Comparison of ENCODE assay signal across 31 cellular contexts in genomic region chr5:149376711-149377447, GRCh38. TPM values are rescaled to one million over a fixed set of nuclear protein-coding genes. Genes with fewer than 3 reads are reported as not detected.
DNase-seq lines count a peak whose midpoint lies in the region; ATAC-seq, FAIRE-seq and TF ChIP-seq lines count a peak whose summit lies in the region.
"Had no signal": no experiment of that assay in that cellular context is flagged by ENCODE, and none has a peak within 500 bp of the region (broad histone marks: within the 10 kb centered on the region; RNA-seq: fewer than 3 reads in every experiment).

No MANE protein-coding gene starts in this region.

- ATAC-seq in IMR-90 (ENCODE audit: low read depth): no peak
- ATAC-seq in thoracic aorta (ENCODE audit: insufficient number of reproducible peaks, low FRiP score, low read depth): no peak
- ATAC-seq: GM23338, PC-3, Right ventricle myocardium inferior had no signal

- H3K9ac ChIP-seq in IMR-90 (ENCODE audit: low read depth, low read length): no peak overlapping the region
- H3K9ac ChIP-seq: BLaER1 had no signal

- intact Hi-C loops in IMR-90 (cut with micrococcal nuclease): no loop called here

- H3K4me1 Mint-ChIP-seq in glutamatergic neuron (ENCODE audit: low read depth, unreplicated experiment): peaks cover 1% of the 10 kb centered on the region
- peaks cover 0 to 3% (median 2%) of the 10 kb centered on the region in 3 donors for H3K4me1 Mint-ChIP-seq in CD8-positive, alpha-beta memory T cell

- H3K36me3 ChIP-seq in IMR-90 (ENCODE audit: control insufficient read depth, insufficient read depth, low read length) (no peaks in the 10 kb centered on the region), bronchial epithelial cell (ENCODE audit: control insufficient read depth, insufficient read depth, low read length) (no peaks in the 10 kb centered on the region), thoracic aorta (no peaks in the 10 kb centered on the region)
- H3K36me3 ChIP-seq in CD8-positive, alpha-beta memory T cell (ENCODE audit: insufficient read depth, low read length): no peaks in the 10 kb centered on the region
- H3K36me3 ChIP-seq: BLaER1, SJSA1 had no signal

- no peak overlapping the region for H4K91ac ChIP-seq in IMR-90 (ENCODE audit: insufficient read depth, low read depth, low read length)

- no peak for TF ChIP-seq RAD21 in IMR-90 (IDR thresholded peaks at IDR 0.05; ENCODE audit: low read length)

- H2BK5ac ChIP-seq in IMR-90 (ENCODE audit: low read depth, low read length, poor library complexity, severe bottlenecking): no peak overlapping the region

- H2AFZ ChIP-seq in IMR-90 (replicated peaks; ENCODE audit: low read length, poor library complexity): peak overlapping the region; percentile 5
- H2AFZ ChIP-seq: GM23338 had no signal

- H4K8ac ChIP-seq in IMR-90 (ENCODE audit: low read depth in 2 of 2, low read length in 2 of 2): no peak overlapping the region

- peaks cover 4% of the 10 kb centered on the region for H3K36me3 Mint-ChIP-seq in glutamatergic neuron (ENCODE audit: unreplicated experiment)
- peaks cover 0 to 4% (median 0%) of the 10 kb centered on the region in 3 donors for H3K36me3 Mint-ChIP-seq in CD8-positive, alpha-beta memory T cell

- H3K27ac ChIP-seq in IMR-90 (ENCODE audit: insufficient read depth, low read length) (no peak overlapping the region), thoracic aorta (peak overlapping the region; percentile 50 to 52)
- no peak overlapping the region for H3K27ac ChIP-seq in CD8-positive, alpha-beta memory T cell (ENCODE audit: low read depth, low read length)
- H3K27ac ChIP-seq: BLaER1, HL-60, SJSA1 had no signal

- CTCF ChIA-PET in IMR-90 (lab: Yijun Ruan, JAX): interaction anchor here (1.1 kb wide), 1 partner anchor 58 kb away, joined by 3 read pairs; no protein-coding TSS in a partner anchor
- CTCF ChIA-PET in CD8-positive, alpha-beta memory T cell (lab: Charles Lee): interaction anchor here (0.9 to 15.7 kb wide), 3 partner anchors 11 to 62 kb away, joined by 3 to 221 read pairs (median 4); no protein-coding TSS in a partner anchor

- DNase-seq in IMR-90: no peak
- DNase-seq in bronchial epithelial cell (ENCODE audit: low read depth): no peak
- DNase-seq in glutamatergic neuron: no peak
- DNase-seq in thoracic aorta (ENCODE audit: low spot score): no peak
- no peak for DNase-seq in CD8-positive, alpha-beta memory T cell
- no peak for DNase-seq in C1 segment of cervical spinal cord (lab: John Stamatoyannopoulos, UW)
- DNase-seq in activated CD4-positive, alpha-beta T cell treated with anti-CD3 and anti-CD28 coated beads, Interleukin-2, amount 50 U/mL, for 4 hours: no peak
- DNase-seq: CD4-positive, alpha-beta T cell; COR-L47; DMS53; HCEC 1CT; KBM-7; MV-4-11; NCI-H1105; NCI-H1436 treated with DMSO at 0.1 percent for 48 hours; NCI-H187 treated with DMSO at 0.1 percent for 48 hours; NCI-H524; NCI-H748 treated with DMSO at 0.1 percent for 48 hours; NK-92 treated with Interleukin-12 subunit alpha and Interleukin-12 subunit beta, amount 100 ng/mL, for 24 hours; PC-3 had no signal

- H3K79me1 ChIP-seq in IMR-90 (ENCODE audit: low read depth in 1 of 2, low read length in 2 of 2): no peaks in the 10 kb centered on the region

- H3K4ac ChIP-seq in IMR-90 (ENCODE audit: low read depth, low read length): no peak overlapping the region

- no peak overlapping the region for H2BK20ac ChIP-seq in IMR-90 (ENCODE audit: low read depth, low read length)

- no peak overlapping the region for H3K18ac ChIP-seq in IMR-90 (ENCODE audit: low read depth, low read length)

- H3K27me3 ChIP-seq in IMR-90 (ENCODE audit: control insufficient read depth, insufficient read depth, low read length) (no peaks in the 10 kb centered on the region), bronchial epithelial cell (ENCODE audit: control insufficient read depth, insufficient read depth, low read length) (no peaks in the 10 kb centered on the region), thoracic aorta (replicated peaks; ENCODE audit: insufficient read depth) (no peaks in the 10 kb centered on the region)
- no peaks in the 10 kb centered on the region for H3K27me3 ChIP-seq in CD8-positive, alpha-beta memory T cell (ENCODE audit: insufficient read depth, low read length, poor library complexity, severe bottlenecking)
- H3K27me3 ChIP-seq: BLaER1, SJSA1 had no signal

- POLR2A ChIA-PET in IMR-90 (lab: Charles Lee; ENCODE audit: unreplicated experiment): no interaction called here
- POLR2A ChIA-PET in CD8-positive, alpha-beta memory T cell (lab: Charles Lee): no interaction called here

- H3K4me1 ChIP-seq in IMR-90 (ENCODE audit: control insufficient read depth, insufficient read depth, low read length) (peaks cover 3% of the 10 kb centered on the region; the same call in 1 of the 2 replicates), thoracic aorta (ENCODE audit: control insufficient read depth in 1 of 2, low read depth in 2 of 2) (peaks cover 17 to 59% of the 10 kb centered on the region in 2 donors)
- no peaks in the 10 kb centered on the region for H3K4me1 ChIP-seq in CD8-positive, alpha-beta memory T cell (ENCODE audit: insufficient read depth, low read length)

- H4K5ac ChIP-seq in IMR-90 (ENCODE audit: low read depth, low read length): no peak overlapping the region

- no peak overlapping the region for H3K4me3 Mint-ChIP-seq in glutamatergic neuron (ENCODE audit: unreplicated experiment)
- no peak overlapping the region for H3K4me3 Mint-ChIP-seq in CD8-positive, alpha-beta memory T cell
- H3K4me3 Mint-ChIP-seq: CD4-positive, alpha-beta T cell; GM23338 had no signal

- TF ChIP-seq POLR2A in IMR-90 (IDR thresholded peaks at IDR 0.05; ENCODE audit: low read depth, low read length): no peak

- H4K20me1 ChIP-seq in IMR-90 (ENCODE audit: insufficient read depth, low read length): no peaks in the 10 kb centered on the region
- H4K20me1 ChIP-seq: BLaER1 had no signal

- no peaks in the 10 kb centered on the region for H3K9me3 Mint-ChIP-seq in glutamatergic neuron (ENCODE audit: unreplicated experiment)
- no peaks in the 10 kb centered on the region for H3K9me3 Mint-ChIP-seq in CD8-positive, alpha-beta memory T cell
- H3K9me3 Mint-ChIP-seq: CD4-positive, alpha-beta T cell; GM23338 had no signal

- H2BK15ac ChIP-seq in IMR-90 (ENCODE audit: low read depth, low read length): no peak overlapping the region

- H3K23ac ChIP-seq in IMR-90 (ENCODE audit: low read depth, low read length): no peak overlapping the region

- H3K4me2 ChIP-seq in IMR-90 (ENCODE audit: low read depth, low read length): no peak overlapping the region
- H3K4me2 ChIP-seq: BLaER1, GM23338 had no signal

- H3K56ac ChIP-seq in IMR-90 (ENCODE audit: extremely low read depth, insufficient read depth, low read length): no peak overlapping the region

- peak; percentile 23 for FAIRE-seq in bronchial epithelial cell (lab: Jason Lieb, UNC)
- FAIRE-seq: A204.1, GM18507 had no signal

- H3K4me3 ChIP-seq in IMR-90 (ENCODE audit: insufficient read depth, low read depth, low read length): no peak overlapping the region
- no peak overlapping the region for H3K4me3 ChIP-seq in bronchial epithelial cell (ENCODE audit: low read depth, low read length)
- no peak overlapping the region for H3K4me3 ChIP-seq in thoracic aorta
- H3K4me3 ChIP-seq in CD8-positive, alpha-beta memory T cell (ENCODE audit: low read length): no peak overlapping the region
- H3K4me3 ChIP-seq: BLaER1, GM23338, SJSA1 had no signal

- H3K27me3 Mint-ChIP-seq in glutamatergic neuron (ENCODE audit: unreplicated experiment): peaks cover 3% of the 10 kb centered on the region
- peaks cover 8 to 10% of the 10 kb centered on the region in 2 donors for H3K27me3 Mint-ChIP-seq in CD8-positive, alpha-beta memory T cell
- H3K27me3 Mint-ChIP-seq: CD4-positive, alpha-beta T cell had no signal

- in situ Hi-C loops in IMR-90 (cut with MboI; ENCODE audit: low sequenced_read_pairs): no loop called here

- TF ChIP-seq CTCF in IMR-90 (conservative IDR thresholded peaks at IDR 0.05; ENCODE audit: low read depth, low read length): no peak
- no peak for TF ChIP-seq CTCF in bronchial epithelial cell (IDR thresholded peaks at IDR 0.05; ENCODE audit: insufficient read depth, low read length, severe bottlenecking)
- no peak for TF ChIP-seq CTCF in glutamatergic neuron (IDR thresholded peaks at IDR 0.05; ENCODE audit: partially characterized antibody, unreplicated experiment)
- TF ChIP-seq CTCF in thoracic aorta (IDR thresholded peaks at IDR 0.05): no peak

- H2BK120ac ChIP-seq in IMR-90 (ENCODE audit: low read depth, low read length): no peak overlapping the region

- H3K27ac Mint-ChIP-seq in glutamatergic neuron (ENCODE audit: unreplicated experiment): peak overlapping the region; percentile 73
- H3K27ac Mint-ChIP-seq in CD8-positive, alpha-beta memory T cell: peak overlapping the region in 1 of 8 donors; percentile 60
- H3K27ac Mint-ChIP-seq: CD4-positive, alpha-beta T cell; GM23338 had no signal

- 97% methylated on average over 5 of the region's 7 CpGs; no CpG with 5 or more reads in 1 of the 2 experiments for WGBS in IMR-90 (ENCODE audit: extremely low coverage in 2 of 2, insufficient read length in 1 of 2), 2 experiments

- no peaks in the 10 kb centered on the region for H3K9me1 ChIP-seq in IMR-90 (ENCODE audit: insufficient read depth, low read length)

- H3K9me3 ChIP-seq in IMR-90 (ENCODE audit: control insufficient read depth, insufficient read depth, low read length) (no peaks in the 10 kb centered on the region), thoracic aorta (no peaks in the 10 kb centered on the region)
- no peaks in the 10 kb centered on the region for H3K9me3 ChIP-seq in CD8-positive, alpha-beta memory T cell (ENCODE audit: low read length)
- H3K9me3 ChIP-seq: BLaER1, SJSA1 had no signal

- no TSS peak for BruUV-seq in IMR-90 (replicated peaks; lab: Mats Ljungman, UMichigan)

- no peak overlapping the region for H3K14ac ChIP-seq in IMR-90 (replicated peaks; ENCODE audit: low read depth, low read length)

- no peak overlapping the region for H2AK5ac ChIP-seq in IMR-90 (ENCODE audit: low read depth, low read length)

- no peak overlapping the region for H2AK9ac ChIP-seq in IMR-90 (replicated peaks; ENCODE audit: low read depth, low read length, poor library complexity)

- dilution Hi-C loops in IMR-90 (cut with HindIII; ENCODE audit: low sequenced_read_pairs, unreplicated experiment): no loop called here

RNA-seq across cellular contexts. Expression of gene IL17B, which starts 2.2 kb away (rescaled TPM):
- total RNA-seq in IMR-90 (2012; rRNA removed): 0.28 TPM in 1 of 2 replicates, not detected in the other
- polyA plus RNA-seq in IMR-90 (2012; rRNA removed): 0.31 and 0.86 TPM in 2 replicates
- 0.84 TPM in 1 of 2 replicates, not detected in the other for polyA plus RNA-seq in IMR-90 (2012; cell fraction: cytosol; rRNA removed)
- 0.30 and 0.39 TPM in 2 replicates for polyA plus RNA-seq in IMR-90 (2012; cell fraction: nucleus; rRNA removed; ENCODE audit: low replicate concordance)
- not detected in 2 replicates for total RNA-seq in bronchial epithelial cell
- 0.88 TPM for total RNA-seq in glutamatergic neuron (ENCODE audit: unreplicated experiment)
- total RNA-seq in thoracic aorta: 1 to 10 TPM; 1.9 to 7.1 TPM
- total RNA-seq in CD8-positive, alpha-beta memory T cell: not detected
- not detected for polyA plus RNA-seq in CD8-positive, alpha-beta memory T cell
- total RNA-seq: CD4-positive, alpha-beta T cell; Daoy; GM23338; HT-29; LHCN-M2; MCF 10A; PC-3; Right ventricle myocardium inferior had no signal
- polyA plus RNA-seq: GM23338 had no signal

RNA-seq across cellular contexts. Expression of gene PCYOX1L, which starts 19.0 kb away (rescaled TPM):
- total RNA-seq in IMR-90 (2012; rRNA removed) (5.8 and 7.0 TPM in 2 replicates), bronchial epithelial cell (4.2 and 8.4 TPM in 2 replicates), glutamatergic neuron (ENCODE audit: unreplicated experiment) (25.4 TPM), thoracic aorta (1 to 10 TPM; 7.3 to 7.8 TPM)
- polyA plus RNA-seq in IMR-90 (2012; rRNA removed): 14.3 and 16.3 TPM in 2 replicates
- polyA plus RNA-seq in IMR-90 (2012; cell fraction: cytosol; rRNA removed): 10.1 and 15.5 TPM in 2 replicates
- polyA plus RNA-seq in IMR-90 (2012; cell fraction: nucleus; rRNA removed; ENCODE audit: low replicate concordance): 30.0 and 32.4 TPM in 2 replicates
- total RNA-seq in CD8-positive, alpha-beta memory T cell: 10 to 100 TPM; 22.6 to 23.3 TPM
- 11.9 TPM for polyA plus RNA-seq in CD8-positive, alpha-beta memory T cell

RNA-seq across cellular contexts. Expression of gene GRPEL2, which starts 31.6 kb away (rescaled TPM):
- 18.1 and 30.3 TPM in 2 replicates for total RNA-seq in IMR-90 (2012; rRNA removed)
- 4.8 and 6.2 TPM in 2 replicates for polyA plus RNA-seq in IMR-90 (2012; rRNA removed)
- 1.7 and 2.5 TPM in 2 replicates for polyA plus RNA-seq in IMR-90 (2012; cell fraction: cytosol; rRNA removed)
- 4.7 and 6.4 TPM in 2 replicates for polyA plus RNA-seq in IMR-90 (2012; cell fraction: nucleus; rRNA removed; ENCODE audit: low replicate concordance)
- total RNA-seq in bronchial epithelial cell: 35.2 and 43.7 TPM in 2 replicates
- 34.7 TPM for total RNA-seq in glutamatergic neuron (ENCODE audit: unreplicated experiment)
- 1 to 10 TPM; 7.9 to 9.7 TPM for total RNA-seq in thoracic aorta
- 10 to 100 TPM; 33.4 to 36.5 TPM for total RNA-seq in CD8-positive, alpha-beta memory T cell
- polyA plus RNA-seq in CD8-positive, alpha-beta memory T cell: 4.5 TPM

Comparison
In these comparisons a context has a peak if more than half of its experiments do, and no peak if none do; other contexts are left out.
1. H3K27ac ChIP-seq: peak in thoracic aorta (2 of 2); none in IMR-90 (single experiment) and CD8-positive, alpha-beta memory T cell (single experiment).